ENCODE assay signal across 12 cellular contexts in the genomic region with DNA sequence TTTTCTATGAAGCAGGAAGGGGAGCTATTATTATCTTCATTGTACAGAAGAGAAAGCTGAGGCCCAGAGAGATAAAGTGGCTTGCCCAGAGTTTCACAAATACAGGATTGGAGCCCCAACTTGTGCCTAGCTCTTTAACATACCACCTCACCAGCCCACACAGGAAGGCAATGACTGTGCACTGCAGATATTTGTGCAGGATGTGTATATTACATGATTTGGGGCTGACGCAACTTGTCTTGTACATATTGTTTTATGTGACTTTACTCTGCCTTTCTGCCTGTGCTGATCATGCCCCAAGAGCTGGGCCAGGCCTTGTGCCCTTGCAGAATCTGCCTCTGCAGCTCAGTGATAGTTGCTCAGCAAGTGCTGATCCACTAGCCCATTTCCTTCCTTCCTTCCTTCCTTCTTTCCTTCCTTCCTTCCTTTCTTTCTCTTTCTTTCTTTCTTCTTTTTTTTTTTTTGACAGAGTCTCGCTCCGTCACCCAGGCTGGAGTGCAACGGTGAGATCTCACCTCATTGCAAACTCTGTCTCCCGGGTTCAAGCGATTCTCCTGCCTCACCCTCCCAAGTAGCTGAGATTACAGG.
DNase-seq lines count a peak whose midpoint lies in the region; FAIRE-seq and TF ChIP-seq lines count a peak whose summit lies in the region.
"Had no signal": no experiment of that assay in that cellular context is flagged by ENCODE, and none has a peak within 500 bp of the region (broad histone marks: within the 10 kb centered on the region; RNA-seq: fewer than 3 reads in every experiment).

No MANE protein-coding gene starts in this region.

- peaks cover 9% of the 10 kb centered on the region for H3K4me1 Mint-ChIP-seq in astrocyte (ENCODE audit: low read depth, unreplicated experiment)

- H3K9me3 ChIP-seq in astrocyte (ENCODE audit: insufficient read depth, low read depth, low read length): no peaks in the 10 kb centered on the region
- H3K9me3 ChIP-seq: body of pancreas had no signal

- no peak for FAIRE-seq in astrocyte (lab: Jason Lieb, UNC)
- FAIRE-seq in RCC 7860 (lab: Jason Lieb, UNC): no peak
- FAIRE-seq: TTC549 had no signal

- no peaks in the 10 kb centered on the region for H3K36me3 Mint-ChIP-seq in astrocyte (ENCODE audit: low read depth, unreplicated experiment)

- peaks cover 2% of the 10 kb centered on the region for H3K9me3 Mint-ChIP-seq in astrocyte (ENCODE audit: unreplicated experiment)

- H3K4me3 ChIP-seq in astrocyte (ENCODE audit: insufficient read depth, low read depth, low read length): no peak overlapping the region
- H3K4me3 ChIP-seq: body of pancreas had no signal

- H3K27me3 Mint-ChIP-seq in astrocyte (ENCODE audit: low read depth, unreplicated experiment): peaks cover 17% of the 10 kb centered on the region

- no peaks in the 10 kb centered on the region for H3K79me2 ChIP-seq in astrocyte (ENCODE audit: insufficient read depth, low read length)

- H3K36me3 ChIP-seq in astrocyte (ENCODE audit: insufficient read depth, low read length): no peaks in the 10 kb centered on the region

- no peak overlapping the region for H3K27ac ChIP-seq in astrocyte (ENCODE audit: low read depth, low read length)
- H3K27ac ChIP-seq: body of pancreas had no signal

- no peak overlapping the region for H3K4me3 Mint-ChIP-seq in astrocyte (ENCODE audit: unreplicated experiment)

- DNase-seq in GM03348 (ENCODE audit: low spot score): peak; percentile 19
- peak; percentile 82 to 84 for DNase-seq in NOMO-1 (lab: John Stamatoyannopoulos, UW; ENCODE audit: unreplicated experiment in 2 of 2)
- DNase-seq in astrocyte (ENCODE audit: low read depth): peak; percentile 59
- DNase-seq in non-pigmented ciliary epithelial cell (ENCODE audit: low read depth): peak; percentile 46
- no peak for DNase-seq in stimulated activated naive CD4-positive, alpha-beta T cell (lab: John Stamatoyannopoulos, UW)
- DNase-seq in RCC 7860 (ENCODE audit: low spot score): no peak
- DNase-seq in epidermal melanocyte (ENCODE audit: insufficient read length, low spot score): no peak
- DNase-seq: body of pancreas, hypothalamus, KBM-7, NCI-H510A had no signal

- H3K27ac Mint-ChIP-seq in astrocyte (ENCODE audit: unreplicated experiment): no peak overlapping the region

- no peaks in the 10 kb centered on the region for H4K20me1 ChIP-seq in astrocyte (ENCODE audit: insufficient read depth, low read length)

- peaks cover 6% of the 10 kb centered on the region for H3K4me1 ChIP-seq in astrocyte (ENCODE audit: insufficient read depth, low read length)
- H3K4me1 ChIP-seq: body of pancreas had no signal

- H3K9ac ChIP-seq in astrocyte (ENCODE audit: low read length): no peak overlapping the region

- peak overlapping the region; percentile 12 for H3K4me2 ChIP-seq in astrocyte (ENCODE audit: low read length)

- H2AFZ ChIP-seq in astrocyte (ENCODE audit: low read depth, low read length): no peak overlapping the region

- H3K27me3 ChIP-seq in astrocyte (ENCODE audit: insufficient read depth, low read length): peaks cover 3% of the 10 kb centered on the region
- H3K27me3 ChIP-seq: body of pancreas had no signal

- no peak for TF ChIP-seq CTCF in astrocyte (IDR thresholded peaks at IDR 0.05; ENCODE audit: insufficient read depth, low read depth, low read length)

Comparison
In these comparisons a context has a peak if more than half of its experiments do, and no peak if none do; other contexts are left out.
1. DNase-seq: peak in GM03348 (single experiment), NOMO-1 (2 of 2), astrocyte (single experiment) and non-pigmented ciliary epithelial cell (single experiment); none in stimulated activated naive CD4-positive, alpha-beta T cell (0 of 6), RCC 7860 (single experiment) and epidermal melanocyte (single experiment).